In the genomic region with DNA sequence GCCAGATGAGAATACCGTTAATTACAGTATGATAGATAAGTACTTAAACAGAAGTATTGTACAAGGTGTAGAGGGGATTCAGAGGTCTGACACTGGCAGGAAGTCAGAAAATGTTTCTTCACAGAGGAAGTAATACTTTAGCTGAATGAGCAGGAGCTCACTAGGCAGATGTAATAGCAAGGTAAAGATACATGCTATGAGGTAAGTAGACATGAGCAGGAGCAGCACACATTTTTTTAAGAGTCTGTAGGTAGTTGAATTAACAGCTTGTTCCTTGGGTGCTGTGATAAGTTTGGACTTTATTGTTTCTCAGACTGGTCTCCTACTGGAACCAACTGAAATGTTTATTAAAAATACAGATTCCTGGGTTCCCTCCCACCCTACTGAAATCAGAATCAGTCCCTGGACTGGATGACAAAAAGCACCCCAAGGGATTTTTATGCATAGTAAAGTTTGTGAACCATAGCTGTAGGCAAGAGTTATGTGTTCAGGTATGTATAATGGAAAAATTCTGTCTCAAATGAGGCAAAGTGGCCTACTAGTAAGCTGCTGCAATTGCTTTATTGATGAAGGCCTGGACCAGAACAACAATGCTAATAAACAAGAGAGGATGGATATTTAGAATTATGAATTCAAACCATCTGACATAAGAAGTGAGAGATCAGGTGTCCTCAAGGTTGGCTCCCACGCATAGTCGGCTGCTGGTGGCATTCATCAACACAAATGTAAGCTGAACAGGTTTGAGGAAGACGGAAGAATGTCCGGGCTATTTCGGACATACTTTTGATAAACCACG, we compare ENCODE assay signal across 8 cellular contexts. TPM values are rescaled to one million over a fixed set of nuclear protein-coding genes. Genes with fewer than 3 reads are reported as not detected.
A peak's percentile ranks its signal among the peaks of the same experiment; 100 is the strongest.
DNase-seq lines count a peak whose midpoint lies in the region; ATAC-seq and TF ChIP-seq lines count a peak whose summit lies in the region.

No MANE protein-coding gene starts in this region.

- H3K4me2 ChIP-seq in smooth muscle cell = peak overlapping the region; percentile 85

- no peaks in the 10 kb centered on the region for H4K20me1 ChIP-seq in smooth muscle cell (ENCODE audit: low read depth)

- H3K36me3 ChIP-seq in A673 (ENCODE audit: insufficient read depth, low read length, poor library complexity, severe bottlenecking) = peaks cover 61% of the 10 kb centered on the region
- H3K36me3 ChIP-seq in H7 (replicated peaks; ENCODE audit: control insufficient read depth, insufficient read depth, low read length) = peaks cover 6% of the 10 kb centered on the region
- no peaks in the 10 kb centered on the region for H3K36me3 ChIP-seq in smooth muscle cell (ENCODE audit: low read depth)

- peaks cover 4% of the 10 kb centered on the region for H3F3A ChIP-seq in smooth muscle cell (ENCODE audit: low read depth)

- H3K27ac ChIP-seq in A673 (ENCODE audit: low read depth, low read length, poor library complexity, severe bottlenecking) (peak overlapping the region; percentile 86), smooth muscle cell (ENCODE audit: low read depth) (peak overlapping the region; percentile 81)

- H3K4me3 Mint-ChIP-seq in activated CD8-positive, alpha-beta T cell treated with anti-CD3 and anti-CD28 coated beads for 36 hours = peak overlapping the region; percentile 88
- peak overlapping the region; percentile 91 for H3K4me3 Mint-ChIP-seq in glutamatergic neuron (ENCODE audit: unreplicated experiment)

- no peaks in the 10 kb centered on the region for H3K9me3 ChIP-seq in A673 (ENCODE audit: low read depth, low read length, poor library complexity, severe bottlenecking)
- no peaks in the 10 kb centered on the region for H3K9me3 ChIP-seq in smooth muscle cell (replicated peaks; ENCODE audit: low read depth)

- H3K27me3 Mint-ChIP-seq in activated CD8-positive, alpha-beta T cell treated with anti-CD3 and anti-CD28 coated beads for 36 hours = no peaks in the 10 kb centered on the region
- peaks cover 4% of the 10 kb centered on the region for H3K27me3 Mint-ChIP-seq in glutamatergic neuron (ENCODE audit: unreplicated experiment)

- no peak for TF ChIP-seq CTCF in A673 (conservative IDR thresholded peaks at IDR 0.05; ENCODE audit: low read depth, low read length)
- TF ChIP-seq CTCF in activated CD8-positive, alpha-beta T cell treated with anti-CD3 and anti-CD28 coated beads for 36 hours (IDR thresholded peaks at IDR 0.05) = no peak
- TF ChIP-seq CTCF in glutamatergic neuron (IDR thresholded peaks at IDR 0.05; ENCODE audit: partially characterized antibody, unreplicated experiment) = no peak
- TF ChIP-seq CTCF in smooth muscle cell (IDR thresholded peaks at IDR 0.05; ENCODE audit: borderline replicate concordance, insufficient read depth, poor library complexity, severe bottlenecking) = no peak

- no TSS peak for BruUV-seq in A673 (replicated peaks; lab: Mats Ljungman, UMichigan)

- peak overlapping the region; percentile 99 for H3K27ac Mint-ChIP-seq in activated CD8-positive, alpha-beta T cell treated with anti-CD3 and anti-CD28 coated beads for 36 hours
- H3K27ac Mint-ChIP-seq in glutamatergic neuron (ENCODE audit: unreplicated experiment) = peak overlapping the region; percentile 69

- peaks cover 58% of the 10 kb centered on the region for H3K36me3 Mint-ChIP-seq in activated CD8-positive, alpha-beta T cell treated with anti-CD3 and anti-CD28 coated beads for 36 hours (ENCODE audit: low read depth)
- H3K36me3 Mint-ChIP-seq in glutamatergic neuron (ENCODE audit: unreplicated experiment) = no peaks in the 10 kb centered on the region

- H2AFZ ChIP-seq in smooth muscle cell (ENCODE audit: low read depth) = no peak overlapping the region

- POLR2A ChIA-PET in A673 (lab: Charles Lee; ENCODE audit: low non-redundant PET) = no interaction called here
- POLR2A ChIA-PET in activated CD8-positive, alpha-beta T cell treated with anti-CD3 and anti-CD28 coated beads for 36 hours (lab: Charles Lee) = interaction anchor here (0.6 to 3.8 kb wide), 26 partner anchors 8 to 127 kb away, joined by 3 to 93 read pairs (median 4); partner anchors contain the start of genes BCL2L15 and HIPK1

- H3K4me1 ChIP-seq in A673 (ENCODE audit: insufficient read depth, low read length, poor library complexity, severe bottlenecking) (peaks cover 10% of the 10 kb centered on the region), smooth muscle cell (ENCODE audit: low read depth) (peaks cover 7% of the 10 kb centered on the region)

- H3K9ac ChIP-seq in smooth muscle cell (ENCODE audit: low read depth) = peak overlapping the region; percentile 63

- intact Hi-C loops in A673 (cut with micrococcal nuclease; ENCODE audit: unreplicated experiment) = loop anchor here (2.0 kb wide), 1 partner anchor 69 kb away; no protein-coding TSS in a partner anchor
- intact Hi-C loops in activated CD8-positive, alpha-beta T cell treated with anti-CD3 and anti-CD28 coated beads for 36 hours (cut with micrococcal nuclease) = loop anchor here (1.0 to 5.0 kb wide), 2 partner anchors 32 to 66 kb away; partner anchors contain the start of gene PTPN22

- WGBS in smooth muscle cell (ENCODE audit: low lambda C conversion rate) = 52% methylated on average over 7 of the region's 7 CpGs

- no peaks in the 10 kb centered on the region for H3K9me3 Mint-ChIP-seq in activated CD8-positive, alpha-beta T cell treated with anti-CD3 and anti-CD28 coated beads for 36 hours
- peaks cover 12% of the 10 kb centered on the region for H3K9me3 Mint-ChIP-seq in glutamatergic neuron (ENCODE audit: unreplicated experiment)

- peaks cover 55% of the 10 kb centered on the region for H3K4me1 Mint-ChIP-seq in activated CD8-positive, alpha-beta T cell treated with anti-CD3 and anti-CD28 coated beads for 36 hours (ENCODE audit: low read depth)
- peaks cover 11% of the 10 kb centered on the region for H3K4me1 Mint-ChIP-seq in glutamatergic neuron (ENCODE audit: low read depth, unreplicated experiment)

- peaks cover 10% of the 10 kb centered on the region for H3K79me2 ChIP-seq in smooth muscle cell (ENCODE audit: low read depth)

- ATAC-seq in activated CD8-positive, alpha-beta T cell treated with anti-CD3 and anti-CD28 coated beads for 36 hours = no peak
- ATAC-seq in GM21447 (IDR thresholded peaks at IDR 0.05; ENCODE audit: unreplicated experiment) = no peak
- no peak for ATAC-seq in left lobe of liver

- CTCF ChIA-PET in A673 (lab: Charles Lee) = interaction anchor here (1.0 to 2.1 kb wide), 3 partner anchors 25 to 379 kb away, joined by 3 to 8 read pairs (median 6); partner anchors contain the start of gene HIPK1
- CTCF ChIA-PET in activated CD8-positive, alpha-beta T cell treated with anti-CD3 and anti-CD28 coated beads for 36 hours (lab: Charles Lee) = interaction anchor here (0.7 to 5.6 kb wide), 25 partner anchors 8 to 75 kb away, joined by 3 to 55 read pairs (median 5); partner anchors contain the start of genes BCL2L15, HIPK1 and OLFML3

- DNase-seq in A673 (ENCODE audit: low spot score) (peak; percentile 27), H7 (no peak), glutamatergic neuron (no peak), smooth muscle cell (lab: John Stamatoyannopoulos, UW; ENCODE audit: unreplicated experiment) (no peak), SKM-1 treated with dmso at 0.1 percent for 144 hours (lab: John Stamatoyannopoulos, UW; ENCODE audit: unreplicated experiment) (no peak), left lobe of liver (ENCODE audit: low spot score) (no peak)
- DNase-seq in activated CD8-positive, alpha-beta T cell treated with anti-CD3 and anti-CD28 coated beads for 36 hours = peak; percentile 50

- H3K4me3 ChIP-seq in A673 (ENCODE audit: low read depth, low read length, poor library complexity, severe bottlenecking) (peak overlapping the region; percentile 86), H7 (ENCODE audit: insufficient read depth, low read depth, low read length) (peak overlapping the region; percentile 97), smooth muscle cell (peak overlapping the region; percentile 75)

- no peaks in the 10 kb centered on the region for H3K27me3 ChIP-seq in A673 (replicated peaks; ENCODE audit: insufficient read depth, low read depth, low read length, poor library complexity)
- no peaks in the 10 kb centered on the region for H3K27me3 ChIP-seq in H7 (ENCODE audit: control insufficient read depth, insufficient read depth, low read length)
- H3K27me3 ChIP-seq in smooth muscle cell (ENCODE audit: low read depth) = no peaks in the 10 kb centered on the region

RNA-seq across cellular contexts. Expression of gene AP4B1, which starts 0.9 kb away (rescaled TPM):
- total RNA-seq in A673 (2021) = 42.7 and 48.9 TPM in 2 replicates
- 14.9 TPM in 2 replicates for total RNA-seq in H7 (2014; rRNA removed; shearing (Covaris generic))
- 10 to 100 TPM; 38.2 to 38.5 TPM for total RNA-seq in activated CD8-positive, alpha-beta T cell treated with anti-CD3 and anti-CD28 coated beads for 36 hours
- total RNA-seq in glutamatergic neuron (ENCODE audit: unreplicated experiment) = 31.1 TPM
- total RNA-seq in smooth muscle cell = 9.4 and 17.3 TPM in 2 replicates
- 8.5 and 11.6 TPM in 2 replicates for polyA plus RNA-seq in smooth muscle cell
- 6.4 TPM for total RNA-seq in left lobe of liver

RNA-seq across cellular contexts. Expression of gene DCLRE1B, which starts 1.4 kb away (rescaled TPM):
- 30.2 and 34.6 TPM in 2 replicates for total RNA-seq in A673 (2021)
- total RNA-seq in H7 (2014; rRNA removed; shearing (Covaris generic)) = 15.1 and 16.6 TPM in 2 replicates
- total RNA-seq in activated CD8-positive, alpha-beta T cell treated with anti-CD3 and anti-CD28 coated beads for 36 hours = 10 to 100 TPM; 19.1 to 19.3 TPM
- 6.1 TPM for total RNA-seq in glutamatergic neuron (ENCODE audit: unreplicated experiment)
- total RNA-seq in smooth muscle cell = 5.6 and 11.0 TPM in 2 replicates
- polyA plus RNA-seq in smooth muscle cell = 5.9 and 6.6 TPM in 2 replicates
- 1.6 TPM for total RNA-seq in left lobe of liver

RNA-seq across cellular contexts. Expression of gene BCL2L15, which starts 16.3 kb away (rescaled TPM):
- 1.1 TPM in 2 replicates for total RNA-seq in A673 (2021)
- total RNA-seq in H7 (2014; rRNA removed; shearing (Covaris generic)) = not detected in 2 replicates
- total RNA-seq in activated CD8-positive, alpha-beta T cell treated with anti-CD3 and anti-CD28 coated beads for 36 hours = under 1 TPM; 0.40 to 0.61 TPM
- 1.8 TPM for total RNA-seq in glutamatergic neuron (ENCODE audit: unreplicated experiment)
- 0.13 TPM in 1 of 2 replicates, not detected in the other for total RNA-seq in smooth muscle cell
- not detected in 2 replicates for polyA plus RNA-seq in smooth muscle cell
- total RNA-seq in left lobe of liver = 0.13 TPM

RNA-seq across cellular contexts. Expression of gene HIPK1, which starts 25.4 kb away (rescaled TPM):
- total RNA-seq in A673 (2021) (71.8 and 81.3 TPM in 2 replicates), glutamatergic neuron (ENCODE audit: unreplicated experiment) (41.0 TPM), smooth muscle cell (34.2 TPM in 2 replicates), left lobe of liver (27.1 TPM)
- 33.4 and 39.1 TPM in 2 replicates for total RNA-seq in H7 (2014; rRNA removed; shearing (Covaris generic))
- total RNA-seq in activated CD8-positive, alpha-beta T cell treated with anti-CD3 and anti-CD28 coated beads for 36 hours = 10 to 100 TPM; 42.8 to 45.1 TPM
- 11.4 and 12.0 TPM in 2 replicates for polyA plus RNA-seq in smooth muscle cell

RNA-seq across cellular contexts. Expression of gene PTPN22, which starts 32.2 kb away (rescaled TPM):
- total RNA-seq in A673 (2021) = 0.09 and 0.26 TPM in 2 replicates
- not detected in 2 replicates for total RNA-seq in H7 (2014; rRNA removed; shearing (Covaris generic))
- total RNA-seq in activated CD8-positive, alpha-beta T cell treated with anti-CD3 and anti-CD28 coated beads for 36 hours = 10 to 100 TPM; 54.0 to 56.0 TPM
- total RNA-seq in glutamatergic neuron (ENCODE audit: unreplicated experiment) = not detected
- total RNA-seq in smooth muscle cell = not detected in 2 replicates
- polyA plus RNA-seq in smooth muscle cell = not detected in 2 replicates
- total RNA-seq in left lobe of liver = 0.38 TPM

Comparison
In these comparisons a context has a peak if more than half of its experiments do, and no peak if none do; other contexts are left out.
1. DNase-seq: peak in A673 (single experiment) and activated CD8-positive, alpha-beta T cell treated with anti-CD3 and anti-CD28 coated beads for 36 hours (single experiment); none in H7 (single experiment), glutamatergic neuron (single experiment), smooth muscle cell (single experiment), SKM-1 treated with dmso at 0.1 percent for 144 hours (single experiment) and left lobe of liver (single experiment).
2. Peak in every context shown above with its lines, with median percentiles within 50 percentile points of each other: H3K4me3 ChIP-seq.